Comparison of ENCODE assay signal across 14 cellular contexts in genomic region chr2:240960963-240961876, GRCh38. TPM values are rescaled to one million over a fixed set of nuclear protein-coding genes. Genes with fewer than 3 reads are reported as not detected.
A peak's percentile ranks its signal among the peaks of the same experiment; 100 is the strongest.
DNase-seq lines count a peak whose midpoint lies in the region; ATAC-seq and TF ChIP-seq lines count a peak whose summit lies in the region.
"Had no signal": no experiment of that assay in that cellular context is flagged by ENCODE, and none has a peak within 500 bp of the region (broad histone marks: within the 10 kb centered on the region; RNA-seq: fewer than 3 reads in every experiment).

No MANE protein-coding gene starts in this region.

- peak overlapping the region; percentile 76 for H3K4me2 ChIP-seq in osteoblast (ENCODE audit: insufficient read depth, low read length)

- no peaks in the 10 kb centered on the region for H3K36me3 ChIP-seq in osteoblast (ENCODE audit: insufficient read depth, low read length)

- H3K4me1 Mint-ChIP-seq in stimulated activated naive B cell treated with anti-CD40 and anti-IgM and Interleukin-4, amounts not matched to agents 10 μg/mL and 1 μg/mL and 100 μg/mL, for 72 hours: peaks cover 0 to 2% of the 10 kb centered on the region in 2 donors
- H3K4me1 Mint-ChIP-seq: activated B cell treated with CpG ODN at 0.5 μM for 24 hours; activated naive CD4-positive, alpha-beta T cell treated with anti-CD3 and anti-CD28 coated beads, Interleukin-2, amount 10 ng/mL, durations not matched to agents 7 days and 5 days had no signal

- TF ChIP-seq CTCF in coronary artery (IDR thresholded peaks at IDR 0.05) (no peak), osteoblast (IDR thresholded peaks at IDR 0.05; ENCODE audit: extremely low read depth, low read depth, low read length) (no peak)

- no peaks in the 10 kb centered on the region for H3K9me3 Mint-ChIP-seq in stimulated activated naive B cell treated with anti-CD40 and anti-IgM and Interleukin-4, amounts not matched to agents 10 μg/mL and 1 μg/mL and 100 μg/mL, for 72 hours
- H3K9me3 Mint-ChIP-seq: activated B cell treated with CpG ODN at 0.5 μM for 24 hours; activated naive CD4-positive, alpha-beta T cell treated with anti-CD3 and anti-CD28 coated beads, Interleukin-2, amount 10 ng/mL, durations not matched to agents 7 days and 5 days had no signal

- H3K79me2 ChIP-seq in osteoblast (ENCODE audit: insufficient read depth, low read length): no peaks in the 10 kb centered on the region

- H3K27me3 ChIP-seq in osteoblast (ENCODE audit: insufficient read depth, low read length): no peaks in the 10 kb centered on the region

- DNase-seq in AML-193 (lab: John Stamatoyannopoulos, UW) (peak; percentile 24 to 59), MV-4-11 (lab: John Stamatoyannopoulos, UW) (peak; percentile 86), coronary artery (ENCODE audit: low spot score) (peak; percentile 70), osteoblast (ENCODE audit: insufficient read length, low spot score, missing footprints) (peak; percentile 87)
- no peak for DNase-seq in activated effector memory CD4-positive, alpha-beta T cell treated with Interleukin-2 at 50 U/mL for 16 hours
- no peak for DNase-seq in activated effector memory CD4-positive, alpha-beta T cell treated with anti-CD3 and anti-CD28 coated beads, Interleukin-2, amount 50 U/mL, for 16 hours
- DNase-seq in stimulated activated naive B cell treated with anti-CD40 and anti-IgM and Interleukin-4, amounts not matched to agents 10 μg/mL and 1 μg/mL and 100 μg/mL, for 72 hours: no peak
- DNase-seq: activated B cell treated with CpG ODN at 0.5 μM for 24 hours; activated naive CD4-positive, alpha-beta T cell treated with anti-CD3 and anti-CD28 coated beads, Interleukin-2, amount 10 ng/mL, durations not matched to agents 7 days and 5 days; hippocampal formation had no signal

- no peak overlapping the region for H2AFZ ChIP-seq in osteoblast (ENCODE audit: low read length)

- H3K27ac ChIP-seq in coronary artery: peak overlapping the region in 1 of 2 donors; percentile 52
- H3K27ac ChIP-seq in osteoblast (ENCODE audit: low read depth, low read length): no peak overlapping the region

- no peaks in the 10 kb centered on the region for H4K20me1 ChIP-seq in osteoblast (ENCODE audit: insufficient read depth, low read length)

- peaks cover 17 to 37% of the 10 kb centered on the region in 2 donors for H3K27me3 Mint-ChIP-seq in stimulated activated naive B cell treated with anti-CD40 and anti-IgM and Interleukin-4, amounts not matched to agents 10 μg/mL and 1 μg/mL and 100 μg/mL, for 72 hours

- no peak overlapping the region for H3K4me3 Mint-ChIP-seq in stimulated activated naive B cell treated with anti-CD40 and anti-IgM and Interleukin-4, amounts not matched to agents 10 μg/mL and 1 μg/mL and 100 μg/mL, for 72 hours
- H3K4me3 Mint-ChIP-seq: activated B cell treated with CpG ODN at 0.5 μM for 24 hours; activated naive CD4-positive, alpha-beta T cell treated with anti-CD3 and anti-CD28 coated beads, Interleukin-2, amount 10 ng/mL, durations not matched to agents 7 days and 5 days had no signal

- H3K36me3 Mint-ChIP-seq in stimulated activated naive B cell treated with anti-CD40 and anti-IgM and Interleukin-4, amounts not matched to agents 10 μg/mL and 1 μg/mL and 100 μg/mL, for 72 hours: no peaks in the 10 kb centered on the region
- H3K36me3 Mint-ChIP-seq: activated naive CD4-positive, alpha-beta T cell treated with anti-CD3 and anti-CD28 coated beads, Interleukin-2, amount 10 ng/mL, durations not matched to agents 7 days and 5 days had no signal

- H3K27ac Mint-ChIP-seq in stimulated activated naive B cell treated with anti-CD40 and anti-IgM and Interleukin-4, amounts not matched to agents 10 μg/mL and 1 μg/mL and 100 μg/mL, for 72 hours: no peak overlapping the region
- H3K27ac Mint-ChIP-seq: activated B cell treated with CpG ODN at 0.5 μM for 24 hours; activated naive CD4-positive, alpha-beta T cell treated with anti-CD3 and anti-CD28 coated beads, Interleukin-2, amount 10 ng/mL, durations not matched to agents 7 days and 5 days had no signal

- no peak for ATAC-seq in stimulated activated naive B cell treated with anti-CD40 and anti-IgM and Interleukin-4, amounts not matched to agents 10 μg/mL and 1 μg/mL and 100 μg/mL, for 72 hours (replicated peaks)
- ATAC-seq in HG03139 (IDR thresholded peaks at IDR 0.05; ENCODE audit: unreplicated experiment): no peak
- ATAC-seq: K562 had no signal

- H3K4me3 ChIP-seq in coronary artery: no peak overlapping the region
- H3K4me3 ChIP-seq in osteoblast (ENCODE audit: insufficient read depth, low read length): no peak overlapping the region
- H3K4me3 ChIP-seq: K562, mucosa of descending colon had no signal

- H3K4me1 ChIP-seq in osteoblast (ENCODE audit: insufficient read depth, low read length): peaks cover 24% of the 10 kb centered on the region

- no peaks in the 10 kb centered on the region for H3K9me3 ChIP-seq in osteoblast (ENCODE audit: low read depth, low read length)
- H3K9me3 ChIP-seq: mucosa of descending colon had no signal

RNA-seq across cellular contexts. Expression of gene SNED1, which starts 37.2 kb away (rescaled TPM):
- total RNA-seq in osteoblast: 94.8 and 127 TPM in 2 replicates

RNA-seq across cellular contexts. Expression of gene CROCC2, which starts 55.1 kb away (rescaled TPM):
- under 0.01 TPM in 2 replicates for total RNA-seq in osteoblast
- total RNA-seq: activated B cell treated with CpG ODN at 0.5 μM for 24 hours, G401, K562 had no signal

Comparison
In these comparisons a context has a peak if more than half of its experiments do, and no peak if none do; other contexts are left out.
1. DNase-seq: peak in AML-193 (2 of 2), MV-4-11 (single experiment), coronary artery (single experiment) and osteoblast (single experiment); none in activated effector memory CD4-positive, alpha-beta T cell treated with Interleukin-2 at 50 U/mL for 16 hours (single experiment), activated effector memory CD4-positive, alpha-beta T cell treated with anti-CD3 and anti-CD28 coated beads, Interleukin-2, amount 50 U/mL, for 16 hours (single experiment) and stimulated activated naive B cell treated with anti-CD40 and anti-IgM and Interleukin-4, amounts not matched to agents 10 μg/mL and 1 μg/mL and 100 μg/mL, for 72 hours (single experiment).